Comparison of ENCODE assay signal across 13 cellular contexts in the genomic region with DNA sequence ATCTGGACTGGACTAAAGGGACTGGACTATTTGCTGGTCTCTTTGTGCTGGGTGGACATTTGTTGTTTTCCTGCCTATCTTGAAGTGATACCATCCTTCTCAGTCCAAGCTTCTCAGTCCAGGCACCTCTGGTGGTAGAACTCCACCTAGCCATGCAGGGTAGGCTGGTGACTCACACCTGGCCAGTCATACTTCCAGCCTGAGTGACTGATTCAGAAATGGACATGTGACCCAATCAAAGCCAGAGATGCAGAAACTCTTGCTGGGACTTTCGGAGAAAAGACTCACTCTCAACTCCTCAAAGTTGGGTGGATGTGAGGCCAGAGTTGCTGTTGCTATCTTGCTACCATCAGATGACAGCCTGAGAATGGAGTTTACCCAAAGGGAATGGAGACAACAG. TPM values are rescaled to one million over a fixed set of nuclear protein-coding genes. Genes with fewer than 3 reads are reported as not detected.
A peak's percentile ranks its signal among the peaks of the same experiment; 100 is the strongest.
DNase-seq lines count a peak whose midpoint lies in the region; ATAC-seq, FAIRE-seq and TF ChIP-seq lines count a peak whose summit lies in the region.
"Had no signal": no experiment of that assay in that cellular context is flagged by ENCODE, and none has a peak within 500 bp of the region (broad histone marks: within the 10 kb centered on the region; RNA-seq: fewer than 3 reads in every experiment).

No MANE protein-coding gene starts in this region.

- SMC1A ChIA-PET in GM12878 (lab: Charles Lee; ENCODE audit: uncharacterized antibody, unreplicated experiment), result interaction anchor here (0.6 kb wide), 1 partner anchor 10 kb away, joined by 3 read pairs; no protein-coding TSS in a partner anchor

- H2AFZ ChIP-seq in GM12878 (ENCODE audit: control insufficient read depth, low read depth, low read length) (no peak overlapping the region), mesenchymal stem cell (ENCODE audit: low read depth, low read length) (no peak overlapping the region)

- no peaks in the 10 kb centered on the region for H3K79me1 ChIP-seq in mesenchymal stem cell (replicated peaks; ENCODE audit: low read length, poor library complexity, severe bottlenecking)

- H3K27ac ChIP-seq in GM12878 (ENCODE audit: control insufficient read depth, insufficient read depth) (no peak overlapping the region), mesenchymal stem cell (ENCODE audit: low read length, poor library complexity, severe bottlenecking) (no peak overlapping the region), A673 (ENCODE audit: low read depth, low read length, poor library complexity, severe bottlenecking) (no peak overlapping the region), left ventricle myocardium inferior (replicated peaks) (no peak overlapping the region)
- H3K27ac ChIP-seq: KMS-11, testis had no signal

- H4K8ac ChIP-seq in mesenchymal stem cell (ENCODE audit: low read length), result no peak overlapping the region

- H3K9ac ChIP-seq in GM12878 (ENCODE audit: control insufficient read depth, insufficient read depth, low read length) (no peak overlapping the region), mesenchymal stem cell (ENCODE audit: low read length) (no peak overlapping the region)
- H3K9ac ChIP-seq: KMS-11 had no signal

- intact Hi-C loops in GM12878 (cut with micrococcal nuclease; ENCODE audit: unreplicated experiment), result no loop called here
- intact Hi-C loops in A673 (cut with micrococcal nuclease; ENCODE audit: unreplicated experiment), result no loop called here
- intact Hi-C loops in left ventricle myocardium inferior (cut with micrococcal nuclease), result no loop called here

- TF ChIP-seq POLR2A in GM12878 (IDR thresholded peaks at IDR 0.05; ENCODE audit: low read depth, low read length), result no peak

- no peak overlapping the region for H2BK5ac ChIP-seq in mesenchymal stem cell (ENCODE audit: low read depth, low read length, poor library complexity, severe bottlenecking)

- no peak overlapping the region for H4K91ac ChIP-seq in mesenchymal stem cell (ENCODE audit: low read length)

- in situ Hi-C loops in GM12878 (cut with MboI), result no loop called here

- TF ChIP-seq EP300 in GM12878 (IDR thresholded peaks at IDR 0.05; ENCODE audit: borderline replicate concordance in 1 of 2, control insufficient read depth in 1 of 2, low read depth in 2 of 2, low read length in 2 of 2), result no peak

- 0% methylated on average over 1 of the region's 1 CpG for WGBS in GM12878 (ENCODE audit: insufficient coverage, insufficient replicate concordance, low lambda C conversion rate, missing lambda C conversion rate)
- 100% methylated on average over 1 of the region's 1 CpG for WGBS in mesenchymal stem cell

- no peaks in the 10 kb centered on the region for H3K79me2 ChIP-seq in GM12878 (ENCODE audit: control insufficient read depth, insufficient read depth, low read length)

- H3K9me3 ChIP-seq in GM12878 (replicated peaks; ENCODE audit: control insufficient read depth, insufficient read depth, low read length) (no peaks in the 10 kb centered on the region), mesenchymal stem cell (ENCODE audit: control insufficient read depth, low read length) (no peaks in the 10 kb centered on the region), A673 (ENCODE audit: low read depth, low read length, poor library complexity, severe bottlenecking) (no peaks in the 10 kb centered on the region), left ventricle myocardium inferior (replicated peaks) (no peaks in the 10 kb centered on the region)
- H3K9me3 ChIP-seq: testis had no signal

- FAIRE-seq in HTR-8/SVneo (lab: Jason Lieb, UNC) (no peak), GM12878 (lab: Jason Lieb, UNC) (no peak)
- FAIRE-seq: D721Med had no signal

- TF ChIP-seq CTCF in GM12878 (IDR thresholded peaks at IDR 0.05 in 2 of 3, conservative IDR thresholded peaks at IDR 0.05 in 1 of 3; ENCODE audit: control insufficient read depth in 2 of 3, extremely low read depth in 1 of 3, insufficient read depth in 1 of 3, low read depth in 3 of 3, low read length in 3 of 3), result no peak
- TF ChIP-seq CTCF in A673 (conservative IDR thresholded peaks at IDR 0.05; ENCODE audit: low read depth, low read length), result no peak
- TF ChIP-seq CTCF in left ventricle myocardium inferior (IDR thresholded peaks at IDR 0.05; ENCODE audit: borderline replicate concordance), result no peak

- no peak overlapping the region for H3K14ac ChIP-seq in mesenchymal stem cell (ENCODE audit: low read length in 2 of 2)

- H4K20me1 ChIP-seq in GM12878 (ENCODE audit: control insufficient read depth, insufficient read depth), result no peaks in the 10 kb centered on the region

- H3K23ac ChIP-seq in mesenchymal stem cell (ENCODE audit: low read length in 2 of 2), result no peak overlapping the region

- no peak overlapping the region for H2BK15ac ChIP-seq in mesenchymal stem cell (ENCODE audit: low read depth, poor library complexity, severe bottlenecking)

- H3K4me2 ChIP-seq in GM12878 (ENCODE audit: control insufficient read depth, insufficient read depth) (no peak overlapping the region), mesenchymal stem cell (ENCODE audit: low read length, poor library complexity, severe bottlenecking) (no peak overlapping the region)
- H3K4me2 ChIP-seq: KMS-11 had no signal

- BruUV-seq in GM12878 (replicated peaks; lab: Mats Ljungman, UMichigan) (no TSS peak), A673 (replicated peaks; lab: Mats Ljungman, UMichigan) (no TSS peak)

- H2AK5ac ChIP-seq in mesenchymal stem cell (ENCODE audit: low read length, severe bottlenecking), result no peak overlapping the region

- H3K36me3 ChIP-seq in GM12878 (ENCODE audit: control insufficient read depth in 2 of 2, insufficient read depth in 2 of 2, low read length in 1 of 2) (no peaks in the 10 kb centered on the region), mesenchymal stem cell (ENCODE audit: control insufficient read depth in 1 of 2, insufficient read depth in 2 of 2, low read depth in 1 of 2, low read length in 2 of 2) (no peaks in the 10 kb centered on the region), A673 (ENCODE audit: insufficient read depth, low read length, poor library complexity, severe bottlenecking) (no peaks in the 10 kb centered on the region), left ventricle myocardium inferior (no peaks in the 10 kb centered on the region)

- no peak overlapping the region for H2BK12ac ChIP-seq in mesenchymal stem cell (ENCODE audit: low read length in 2 of 2)

- peak; percentile 62 for ATAC-seq in GM12878

- H3K4me1 ChIP-seq in GM12878 (ENCODE audit: control insufficient read depth, insufficient read depth, low read length) (no peaks in the 10 kb centered on the region), mesenchymal stem cell (ENCODE audit: control insufficient read depth, insufficient read depth, low read depth, low read length) (peaks cover 1% of the 10 kb centered on the region), A673 (ENCODE audit: insufficient read depth, low read length, poor library complexity, severe bottlenecking) (no peaks in the 10 kb centered on the region), left ventricle myocardium inferior (peaks cover 7% of the 10 kb centered on the region)
- H3K4me1 ChIP-seq: testis had no signal

- CTCF ChIA-PET in GM12878 (lab: Yijun Ruan, JAX), result no interaction called here
- CTCF ChIA-PET in A673 (lab: Charles Lee), result no interaction called here

- no peaks in the 10 kb centered on the region for H3K27me3 ChIP-seq in GM12878 (replicated peaks in 1 of 2; ENCODE audit: control insufficient read depth in 2 of 2, insufficient read depth in 2 of 2, low read length in 1 of 2)
- no peaks in the 10 kb centered on the region for H3K27me3 ChIP-seq in mesenchymal stem cell (ENCODE audit: control insufficient read depth in 1 of 2, insufficient read depth in 1 of 2, low read length in 2 of 2)
- H3K27me3 ChIP-seq in A673 (replicated peaks; ENCODE audit: insufficient read depth, low read depth, low read length, poor library complexity), result no peaks in the 10 kb centered on the region
- H3K27me3 ChIP-seq in left ventricle myocardium inferior (ENCODE audit: low read depth), result no peaks in the 10 kb centered on the region
- H3K27me3 ChIP-seq: testis had no signal

- no peak overlapping the region for H3K18ac ChIP-seq in mesenchymal stem cell (ENCODE audit: low read depth in 1 of 2, low read length in 2 of 2)

- H3K4ac ChIP-seq in mesenchymal stem cell (ENCODE audit: low read depth in 1 of 2, low read length in 2 of 2), result no peak overlapping the region

- peak; percentile 44 for DNase-seq in EL
- DNase-seq in HTR-8/SVneo (ENCODE audit: insufficient read length, low spot score), result peak; percentile 30
- no peak for DNase-seq in GM12878 (ENCODE audit: low read depth, low spot score)
- peak; percentile 21 for DNase-seq in mesenchymal stem cell
- no peak for DNase-seq in A673 (ENCODE audit: low spot score)
- no peak for DNase-seq in left ventricle myocardium inferior
- no peak for DNase-seq in GM19240 (ENCODE audit: insufficient read length, low spot score)
- DNase-seq in D341Med (ENCODE audit: low spot score), result no peak
- DNase-seq: nucleus accumbens, testis had no signal

- TF ChIP-seq RAD21 in GM12878 (IDR thresholded peaks at IDR 0.05; ENCODE audit: insufficient read depth, low read depth, low read length), result no peak

- H2BK120ac ChIP-seq in mesenchymal stem cell (ENCODE audit: low read depth, low read length), result no peak overlapping the region

- H3K4me3 ChIP-seq in GM12878 (no peak overlapping the region), mesenchymal stem cell (ENCODE audit: insufficient read depth in 1 of 2, low read depth in 1 of 2, low read length in 2 of 2) (no peak overlapping the region), A673 (ENCODE audit: low read depth, low read length, poor library complexity, severe bottlenecking) (no peak overlapping the region), left ventricle myocardium inferior (no peak overlapping the region)
- H3K4me3 ChIP-seq: testis had no signal

- RAD21 ChIA-PET in GM12878 (lab: Charles Lee; ENCODE audit: unreplicated experiment), result no interaction called here

- POLR2A ChIA-PET in GM12878 (lab: Charles Lee), result interaction anchor here (0.7 kb wide), 1 partner anchor 73 kb away, joined by 3 read pairs; no protein-coding TSS in a partner anchor
- POLR2A ChIA-PET in A673 (lab: Charles Lee; ENCODE audit: low non-redundant PET), result no interaction called here

RNA-seq across cellular contexts. Expression of gene ASB14, which starts 5.6 kb away (rescaled TPM):
- 0.24 TPM in 1 of 2 replicates, not detected in the other for total RNA-seq in GM12878 (2013; cell fraction: nucleolus; rRNA removed)
- total RNA-seq in GM12878 (2014; rRNA removed), result 0.05 TPM in 1 of 2 replicates, not detected in the other
- total RNA-seq in GM12878 (2014; rRNA removed; fragmentation: Illumina TruSeq; extraction: Trizol), result not detected in 2 replicates
- not detected in 2 replicates for total RNA-seq in GM12878 (2021)
- polyA plus RNA-seq in GM12878 (2011; ENCODE audit: low read depth), result 0.33 TPM
- 0.04 TPM in 1 of 2 replicates, not detected in the other for polyA plus RNA-seq in GM12878 (2011; rRNA removed)
- not detected in 2 replicates for polyA plus RNA-seq in GM12878 (2011; cell fraction: cytosol; rRNA removed)
- not detected in 2 replicates for polyA plus RNA-seq in GM12878 (2011; cell fraction: nucleus; rRNA removed)
- polyA plus RNA-seq in GM12878 (2012), result 0.32 and 0.51 TPM in 2 replicates
- polyA plus RNA-seq in GM12878 (2014; fragmentation: Illumina TruSeq; extraction: Trizol), result not detected in 2 replicates
- under 1 TPM; 0.18 to 0.63 TPM for polyA plus RNA-seq in GM12878 (2014; fragmentation: Nextera tagmentation; extraction: Ambion mirVana)
- not detected in 2 replicates for polyA plus RNA-seq in GM12878 (2014; rRNA removed)
- polyA plus RNA-seq in GM12878 (2016; fragmentation: Nextera tagmentation; extraction: Ambion mirVana), result under 1 TPM; 0.18 to 0.23 TPM
- not detected in 2 replicates for polyA minus RNA-seq in GM12878 (2011; rRNA and poly(A)+ RNA removed)
- not detected in 2 replicates for polyA minus RNA-seq in GM12878 (2011; cell fraction: cytosol; rRNA and poly(A)+ RNA removed)
- polyA minus RNA-seq in GM12878 (2011; cell fraction: nucleus; rRNA and poly(A)+ RNA removed), result 0.12 TPM in 1 of 2 replicates, not detected in the other
- polyA plus RNA-seq in mesenchymal stem cell (2013, experiment 1 of 2), result not detected
- polyA plus RNA-seq in mesenchymal stem cell (2013, experiment 2 of 2), result not detected
- not detected in 2 replicates for total RNA-seq in A673 (2021)
- 23.3 TPM for total RNA-seq in left ventricle myocardium inferior
- total RNA-seq: SK-MEL-5 had no signal

Comparison
In these comparisons a context has a peak if more than half of its experiments do, and no peak if none do; other contexts are left out.
1. DNase-seq: peak in EL (single experiment), HTR-8/SVneo (single experiment) and mesenchymal stem cell (single experiment); none in GM12878 (single experiment), A673 (single experiment), left ventricle myocardium inferior (single experiment), GM19240 (single experiment) and D341Med (single experiment).
2. RNA of gene ASB14, which starts 5.6 kb away (total RNA-seq): 23.3 TPM in left ventricle myocardium inferior (single experiment); 0.05 to 0.24 TPM in GM12878 and not detected in A673; every median in the first group is over 10 times any median in the second.